ENCODE assay signal across 8 cellular contexts in genomic region chr15:50909044-50909342, GRCh38. TPM values are rescaled to one million over a fixed set of nuclear protein-coding genes. Genes with fewer than 3 reads are reported as not detected.
A peak's percentile ranks its signal among the peaks of the same experiment; 100 is the strongest.
DNase-seq lines count a peak whose midpoint lies in the region; ATAC-seq and TF ChIP-seq lines count a peak whose summit lies in the region.

No MANE protein-coding gene starts in this region.

- H4K91ac ChIP-seq in mesenchymal stem cell (ENCODE audit: low read length): no peak overlapping the region

- peak overlapping the region; percentile 58 for H2BK120ac ChIP-seq in mesenchymal stem cell (ENCODE audit: low read depth, low read length)

- H4K20me1 ChIP-seq in DND-41 (ENCODE audit: insufficient read depth, low read length): no peaks in the 10 kb centered on the region

- H3K4me2 ChIP-seq in DND-41 (ENCODE audit: insufficient read depth, low read length): peak overlapping the region; percentile 75
- peak overlapping the region; percentile 91 for H3K4me2 ChIP-seq in mesenchymal stem cell (ENCODE audit: low read length, poor library complexity, severe bottlenecking)

- H3K4me3 ChIP-seq in DND-41 (ENCODE audit: low read depth in 1 of 2, low read length in 2 of 2) (peak overlapping the region; percentile 78 to 82), HUES48 (ENCODE audit: low read depth, low read length) (peak overlapping the region; percentile 99), body of pancreas (peak overlapping the region; percentile 87 to 100), mesenchymal stem cell (ENCODE audit: insufficient read depth in 1 of 2, low read depth in 1 of 2, low read length in 2 of 2) (peak overlapping the region; percentile 96 to 97)

- DNase-seq in DND-41: no peak
- DNase-seq in body of pancreas: no peak
- no peak for DNase-seq in mesenchymal stem cell
- DNase-seq in cerebellar cortex (ENCODE audit: low spot score): no peak
- no peak for DNase-seq in islet precursor cell

- H3K79me2 ChIP-seq in DND-41 (ENCODE audit: insufficient read depth, low read length): peaks cover 32% of the 10 kb centered on the region

- peaks cover 19% of the 10 kb centered on the region for H3K36me3 ChIP-seq in DND-41 (ENCODE audit: insufficient read depth, low read length)
- H3K36me3 ChIP-seq in HUES48 (ENCODE audit: control insufficient read depth, insufficient read depth, low read length): peaks cover 15% of the 10 kb centered on the region
- peaks cover 0 to 6% of the 10 kb centered on the region in 2 donors for H3K36me3 ChIP-seq in body of pancreas (replicated peaks in 1 of 2; ENCODE audit: insufficient read depth in 1 of 2, low read depth in 2 of 2)
- peaks cover 0 to 20% of the 10 kb centered on the region in 2 experiments for H3K36me3 ChIP-seq in mesenchymal stem cell (ENCODE audit: control insufficient read depth in 1 of 2, insufficient read depth in 2 of 2, low read depth in 1 of 2, low read length in 2 of 2)

- H3K14ac ChIP-seq in mesenchymal stem cell (ENCODE audit: low read length in 2 of 2): peak overlapping the region in 1 of 2 experiments; percentile 72

- H2BK15ac ChIP-seq in mesenchymal stem cell (ENCODE audit: low read depth, poor library complexity, severe bottlenecking): peak overlapping the region; percentile 73

- no peaks in the 10 kb centered on the region for H3K9me3 ChIP-seq in DND-41 (ENCODE audit: insufficient read depth, low read length, severe bottlenecking)
- no peaks in the 10 kb centered on the region for H3K9me3 ChIP-seq in HUES48 (ENCODE audit: control insufficient read depth, insufficient read depth, low read length)
- no peaks in the 10 kb centered on the region for H3K9me3 ChIP-seq in body of pancreas
- no peaks in the 10 kb centered on the region for H3K9me3 ChIP-seq in mesenchymal stem cell (ENCODE audit: control insufficient read depth, low read length)

- ATAC-seq in DND-41 (ENCODE audit: insufficient read depth, low read depth): no peak
- no peak for ATAC-seq in body of pancreas
- ATAC-seq in HG03159 (IDR thresholded peaks at IDR 0.05; ENCODE audit: unreplicated experiment): no peak
- ATAC-seq in GM21619 (IDR thresholded peaks at IDR 0.05; ENCODE audit: unreplicated experiment): no peak

- intact Hi-C loops in body of pancreas (cut with DNase I): no loop called here

- peak overlapping the region in 1 of 2 experiments; percentile 73 for H3K18ac ChIP-seq in mesenchymal stem cell (ENCODE audit: low read depth in 1 of 2, low read length in 2 of 2)

- no peak for TF ChIP-seq CTCF in DND-41 (IDR thresholded peaks at IDR 0.05; ENCODE audit: borderline replicate concordance, extremely low read depth, low read length, poor library complexity, severe bottlenecking)
- no peak for TF ChIP-seq CTCF in body of pancreas (IDR thresholded peaks at IDR 0.05)

- H3K23ac ChIP-seq in mesenchymal stem cell (ENCODE audit: low read length in 2 of 2): no peak overlapping the region

- TF ChIP-seq POLR2A in body of pancreas (IDR thresholded peaks at IDR 0.05): no peak

- H2AK5ac ChIP-seq in mesenchymal stem cell (ENCODE audit: low read length, severe bottlenecking): no peak overlapping the region

- H3K27me3 ChIP-seq in DND-41 (ENCODE audit: insufficient read depth, low read length, poor library complexity): no peaks in the 10 kb centered on the region
- H3K27me3 ChIP-seq in HUES48 (ENCODE audit: control insufficient read depth, insufficient read depth, low read length): peaks cover 8% of the 10 kb centered on the region; the same call in 1 of the 2 replicates
- H3K27me3 ChIP-seq in body of pancreas: no peaks in the 10 kb centered on the region
- H3K27me3 ChIP-seq in mesenchymal stem cell (ENCODE audit: control insufficient read depth in 1 of 2, insufficient read depth in 1 of 2, low read length in 2 of 2): no peaks in the 10 kb centered on the region

- H3K4me1 ChIP-seq in DND-41 (ENCODE audit: insufficient read depth, low read length) (peaks cover 26% of the 10 kb centered on the region), HUES48 (ENCODE audit: control insufficient read depth, insufficient read depth, low read length) (peaks cover 7% of the 10 kb centered on the region; the same call in 1 of the 2 replicates), body of pancreas (peaks cover 25% of the 10 kb centered on the region), mesenchymal stem cell (ENCODE audit: control insufficient read depth, insufficient read depth, low read depth, low read length) (peaks cover 10% of the 10 kb centered on the region)

- H2AFZ ChIP-seq in DND-41 (ENCODE audit: low read depth, low read length) (peak overlapping the region; percentile 71), mesenchymal stem cell (ENCODE audit: low read depth, low read length) (peak overlapping the region; percentile 98)

- H3K79me1 ChIP-seq in mesenchymal stem cell (replicated peaks; ENCODE audit: low read length, poor library complexity, severe bottlenecking): peaks cover 12% of the 10 kb centered on the region

- H4K8ac ChIP-seq in mesenchymal stem cell (ENCODE audit: low read length): peak overlapping the region; percentile 93

- H3K9ac ChIP-seq in DND-41 (ENCODE audit: low read depth, low read length): peak overlapping the region; percentile 91
- peak overlapping the region; percentile 73 for H3K9ac ChIP-seq in HUES48 (ENCODE audit: low read depth, low read length)
- H3K9ac ChIP-seq in mesenchymal stem cell (ENCODE audit: low read length): peak overlapping the region; percentile 98

- H3K4ac ChIP-seq in mesenchymal stem cell (ENCODE audit: low read depth in 1 of 2, low read length in 2 of 2): peak overlapping the region in 1 of 2 experiments; percentile 78

- no peak overlapping the region for H2BK12ac ChIP-seq in mesenchymal stem cell (ENCODE audit: low read length in 2 of 2)

- 0 to 2% methylated on average over 6 to 9 of the region's 9 CpGs for WGBS in body of pancreas, 2 donors
- 0% methylated on average over 7 of the region's 9 CpGs for WGBS in mesenchymal stem cell

- H3K27ac ChIP-seq in DND-41 (ENCODE audit: low read length) (peak overlapping the region; percentile 79), HUES48 (ENCODE audit: low read depth, low read length) (peak overlapping the region; percentile 93), body of pancreas (peak overlapping the region; percentile 62 to 92 (median 80)), mesenchymal stem cell (ENCODE audit: low read length, poor library complexity, severe bottlenecking) (peak overlapping the region; percentile 58)

- no peak overlapping the region for H2BK5ac ChIP-seq in mesenchymal stem cell (ENCODE audit: low read depth, low read length, poor library complexity, severe bottlenecking)

RNA-seq across cellular contexts. Expression of gene AP4E1, which starts 0.5 kb away (rescaled TPM):
- total RNA-seq in body of pancreas: 1 to 10 TPM; 3.4 to 3.6 TPM
- 3.7 TPM for polyA plus RNA-seq in mesenchymal stem cell (2013, experiment 1 of 2)
- polyA plus RNA-seq in mesenchymal stem cell (2013, experiment 2 of 2): 3.9 TPM
